In genomic region chr2:136182315-136182714, GRCh38 we compare ENCODE assay signal across 15 cellular contexts.
DNase-seq lines count a peak whose midpoint lies in the region; ATAC-seq and TF ChIP-seq lines count a peak whose summit lies in the region.
"Had no signal": no experiment of that assay in that cellular context is flagged by ENCODE, and none has a peak within 500 bp of the region (broad histone marks: within the 10 kb centered on the region; RNA-seq: fewer than 3 reads in every experiment).

No MANE protein-coding gene starts in this region.

- POLR2A ChIA-PET in CD4-positive, alpha-beta memory T cell (lab: Charles Lee; ENCODE audit: partially characterized antibody): no interaction called here

- peaks cover 0 to 2% (median 0%) of the 10 kb centered on the region in 8 donors for H3K9me3 Mint-ChIP-seq in CD4-positive, alpha-beta memory T cell
- no peaks in the 10 kb centered on the region for H3K9me3 Mint-ChIP-seq in central memory CD8-positive, alpha-beta T cell
- no peaks in the 10 kb centered on the region for H3K9me3 Mint-ChIP-seq in nephron progenitor cell

- ATAC-seq in central memory CD8-positive, alpha-beta T cell (replicated peaks; ENCODE audit: extremely low read depth, poor library complexity, severe bottlenecking): no peak

- H3K4me3 Mint-ChIP-seq in CD4-positive, alpha-beta memory T cell: no peak overlapping the region
- no peak overlapping the region for H3K4me3 Mint-ChIP-seq in central memory CD8-positive, alpha-beta T cell
- H3K4me3 Mint-ChIP-seq in nephron progenitor cell: no peak overlapping the region
- H3K4me3 Mint-ChIP-seq: IgD-negative memory B cell had no signal

- no peaks in the 10 kb centered on the region for H3K27me3 ChIP-seq in CD4-positive, alpha-beta memory T cell (ENCODE audit: insufficient read depth, low read length)
- H3K27me3 ChIP-seq: BLaER1, SJCRH30 had no signal

- H3K27me3 Mint-ChIP-seq in CD4-positive, alpha-beta memory T cell: no peaks in the 10 kb centered on the region
- no peaks in the 10 kb centered on the region for H3K27me3 Mint-ChIP-seq in central memory CD8-positive, alpha-beta T cell
- H3K27me3 Mint-ChIP-seq in nephron progenitor cell (ENCODE audit: low read depth, poor library complexity): peaks cover 7% of the 10 kb centered on the region
- H3K27me3 Mint-ChIP-seq: IgD-negative memory B cell had no signal

- H3K27ac Mint-ChIP-seq in CD4-positive, alpha-beta memory T cell: peak overlapping the region in 4 of 7 donors; percentile 0 to 70 (median 16)
- peak overlapping the region; percentile 63 for H3K27ac Mint-ChIP-seq in central memory CD8-positive, alpha-beta T cell (ENCODE audit: low read depth)
- peak overlapping the region; percentile 78 for H3K27ac Mint-ChIP-seq in nephron progenitor cell

- TF ChIP-seq CTCF in nephron progenitor cell (IDR thresholded peaks at IDR 0.05): no peak

- no peaks in the 10 kb centered on the region for H3K36me3 ChIP-seq in CD4-positive, alpha-beta memory T cell (ENCODE audit: insufficient read depth, low read length)
- H3K36me3 ChIP-seq: SJCRH30 had no signal

- H3K4me1 Mint-ChIP-seq in CD4-positive, alpha-beta memory T cell: peaks cover 6 to 19% (median 11%) of the 10 kb centered on the region in 4 donors
- H3K4me1 Mint-ChIP-seq in central memory CD8-positive, alpha-beta T cell: peaks cover 14% of the 10 kb centered on the region
- peaks cover 25% of the 10 kb centered on the region for H3K4me1 Mint-ChIP-seq in nephron progenitor cell

- intact Hi-C loops in CD4-positive, alpha-beta memory T cell (cut with micrococcal nuclease): no loop called here

- H3K4me1 ChIP-seq in CD4-positive, alpha-beta memory T cell (ENCODE audit: insufficient read depth, low read length): peaks cover 10% of the 10 kb centered on the region

- H3K27ac ChIP-seq in CD4-positive, alpha-beta memory T cell (ENCODE audit: low read depth, low read length): no peak overlapping the region
- H3K27ac ChIP-seq: BLaER1, SJCRH30 had no signal

- no peak for DNase-seq in CD4-positive, alpha-beta memory T cell
- DNase-seq in HuH-7 (ENCODE audit: low spot score) (peak; percentile 8), nephron progenitor cell (no peak), iPS-NIHi11 (ENCODE audit: low spot score) (no peak), islet precursor cell (no peak), NCI-H1092 treated with DMSO at 0.1 percent for 48 hours (lab: John Stamatoyannopoulos, UW) (no peak), NCI-H748 treated with DMSO at 0.1 percent for 48 hours (lab: John Stamatoyannopoulos, UW) (no peak)
- DNase-seq in central memory CD8-positive, alpha-beta T cell (ENCODE audit: low spot score in 2 of 2): no peak
- DNase-seq: DMS 273 treated with DMSO at 0.1 percent for 48 hours; NCI-H187; NCI-H526 treated with DMSO at 0.1 percent for 48 hours; NK-92 treated with Interleukin-12 subunit alpha and Interleukin-12 subunit beta, amount 100 ng/mL, for 24 hours; SJCRH30 had no signal

- no peaks in the 10 kb centered on the region for H3K9me3 ChIP-seq in CD4-positive, alpha-beta memory T cell (ENCODE audit: control insufficient read depth in 1 of 2, low read length in 2 of 2)
- H3K9me3 ChIP-seq: SJCRH30 had no signal

- no peaks in the 10 kb centered on the region for H3K36me3 Mint-ChIP-seq in CD4-positive, alpha-beta memory T cell
- peaks cover 2% of the 10 kb centered on the region for H3K36me3 Mint-ChIP-seq in central memory CD8-positive, alpha-beta T cell (ENCODE audit: insufficient read depth)
- H3K36me3 Mint-ChIP-seq in nephron progenitor cell (ENCODE audit: low read depth): no peaks in the 10 kb centered on the region
- H3K36me3 Mint-ChIP-seq: IgD-negative memory B cell had no signal

- no peak overlapping the region for H3K4me3 ChIP-seq in CD4-positive, alpha-beta memory T cell (ENCODE audit: low read length in 2 of 2)
- H3K4me3 ChIP-seq: BLaER1, SJCRH30 had no signal

- CTCF ChIA-PET in CD4-positive, alpha-beta memory T cell (lab: Charles Lee; ENCODE audit: partially characterized antibody): no interaction called here

Comparison
In these comparisons a context has a peak if more than half of its experiments do, and no peak if none do; other contexts are left out.
1. H3K27ac Mint-ChIP-seq: peak in every context shown above with its lines; median percentile 78 in nephron progenitor cell; 63 in central memory CD8-positive, alpha-beta T cell; 16 in CD4-positive, alpha-beta memory T cell.